8 cellular contexts compared by ENCODE assay signal in the genomic region with DNA sequence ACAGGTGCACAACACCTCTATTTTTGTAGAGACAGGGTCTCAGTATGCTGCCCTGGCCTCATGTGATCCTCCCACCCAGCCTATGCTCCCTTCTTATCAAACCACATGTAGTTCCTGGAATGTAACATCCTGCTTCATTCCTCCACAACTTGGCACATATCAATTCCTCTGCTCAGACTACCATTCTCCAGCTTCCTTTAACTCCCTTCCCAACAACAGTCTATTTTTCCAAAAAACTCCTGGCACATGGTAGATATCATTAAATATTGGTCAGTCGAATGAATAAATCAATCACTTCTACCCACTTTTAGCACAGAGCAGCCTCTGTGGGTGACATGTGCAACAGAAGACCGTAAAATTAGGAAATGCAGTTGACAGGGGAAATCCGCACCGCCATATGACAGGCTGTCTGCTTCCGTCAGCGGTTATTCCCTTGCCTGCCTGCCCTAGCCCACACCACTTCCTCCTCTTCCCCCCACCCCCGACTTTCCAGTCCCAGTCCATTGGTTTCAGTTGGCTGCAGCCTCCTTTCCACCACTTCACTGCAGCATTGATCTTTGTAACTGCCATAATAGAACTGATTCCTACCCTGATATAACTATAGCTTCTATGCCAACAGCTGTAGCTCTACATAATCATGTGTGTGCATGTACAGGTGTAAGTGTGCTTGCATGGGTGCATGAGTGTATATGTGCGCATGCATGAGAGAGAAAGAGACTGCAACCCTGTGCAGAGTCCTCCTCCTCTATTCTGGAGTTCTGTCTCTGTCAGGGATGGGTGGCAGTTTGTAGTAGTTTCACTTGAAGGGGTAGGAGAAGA. TPM values are rescaled to one million over a fixed set of nuclear protein-coding genes. Genes with fewer than 3 reads are reported as not detected.
DNase-seq lines count a peak whose midpoint lies in the region; ATAC-seq, FAIRE-seq and TF ChIP-seq lines count a peak whose summit lies in the region.

No MANE protein-coding gene starts in this region.

- ATAC-seq in GM21825 (IDR thresholded peaks at IDR 0.05; ENCODE audit: unreplicated experiment), result peak; percentile 51
- peak; percentile 67 for ATAC-seq in HepG2

- no peaks in the 10 kb centered on the region for H3K36me3 ChIP-seq in SJCRH30
- H3K36me3 ChIP-seq in HepG2 (replicated peaks in 1 of 2; ENCODE audit: control insufficient read depth in 1 of 2, insufficient read depth in 2 of 2, low read length in 2 of 2), result no peaks in the 10 kb centered on the region

- peak overlapping the region; percentile 47 for H3K9ac ChIP-seq in HepG2 (ENCODE audit: insufficient read depth, low read depth, low read length)

- no peaks in the 10 kb centered on the region for H4K20me1 ChIP-seq in HepG2 (ENCODE audit: insufficient read depth, low read length)

- no peak for TF ChIP-seq POLR2A in HepG2 (IDR thresholded peaks at IDR 0.05; ENCODE audit: insufficient read depth in 1 of 2, low read depth in 2 of 2, low read length in 2 of 2)

- intact Hi-C loops in activated naive CD4-positive, alpha-beta T cell treated with anti-CD3 and anti-CD28 coated beads for 36 hours (cut with micrococcal nuclease), result loop anchor here (1.0 to 5.0 kb wide), 4 partner anchors 22 to 53 kb away; a partner anchor contains a TSS
- intact Hi-C loops in HepG2 (cut with micrococcal nuclease; ENCODE audit: unreplicated experiment), result no loop called here

- no TSS peak for BruUV-seq in HepG2 (replicated peaks; lab: Mats Ljungman, UMichigan)

- peak overlapping the region; percentile 74 for H3K27ac Mint-ChIP-seq in activated naive CD4-positive, alpha-beta T cell treated with anti-CD3 and anti-CD28 coated beads for 36 hours

- in situ Hi-C loops in HepG2 (cut with HindIII; ENCODE audit: extremely low pct_ligation_motif_present, low pct_unique_long_range_greater_than_20kb), result no loop called here

- no peak for TF ChIP-seq RAD21 in HepG2 (CRISPR knock-in tag; IDR thresholded peaks at IDR 0.05)

- CTCF ChIA-PET in activated naive CD4-positive, alpha-beta T cell treated with anti-CD3 and anti-CD28 coated beads for 36 hours (lab: Charles Lee), result interaction anchor here (0.9 to 3.1 kb wide), 5 partner anchors 19 to 31 kb away, joined by 3 to 20 read pairs (median 4); no protein-coding TSS in a partner anchor
- CTCF ChIA-PET in HepG2 (lab: Yijun Ruan, JAX; ENCODE audit: low intra/inter-chr PET ratio, low total read pairs), result no interaction called here

- H3K79me2 ChIP-seq in HepG2 (ENCODE audit: insufficient read depth, low read length), result no peaks in the 10 kb centered on the region

- no peak for FAIRE-seq in HepG2 (lab: Jason Lieb, UNC)

- peak overlapping the region; percentile 81 for H2AFZ ChIP-seq in HepG2 (ENCODE audit: low read length)

- POLR2A ChIA-PET in HepG2 (lab: Yijun Ruan, JAX), result interaction anchor here (1.1 to 29.7 kb wide), 8 partner anchors 9 to 205 kb away, joined by 3 to 690 read pairs (median 28); a partner anchor contains a TSS

- H3K36me3 Mint-ChIP-seq in activated naive CD4-positive, alpha-beta T cell treated with anti-CD3 and anti-CD28 coated beads for 36 hours (ENCODE audit: low read depth), result no peaks in the 10 kb centered on the region

- H3K27me3 ChIP-seq in SJCRH30, result no peaks in the 10 kb centered on the region
- H3K27me3 ChIP-seq in HepG2 (ENCODE audit: control insufficient read depth in 1 of 2, insufficient read depth in 2 of 2, low read length in 2 of 2), result no peaks in the 10 kb centered on the region

- TF ChIP-seq CTCF in HepG2 (CRISPR knock-in tag; IDR thresholded peaks at IDR 0.05), result no peak

- 11% methylated on average over 8 of the region's 8 CpGs for WGBS in HepG2 (ENCODE audit: low lambda C conversion rate)

- H3K4me1 Mint-ChIP-seq in activated naive CD4-positive, alpha-beta T cell treated with anti-CD3 and anti-CD28 coated beads for 36 hours (ENCODE audit: low read depth), result peaks cover 34% of the 10 kb centered on the region

- DNase-seq in SJCRH30 (peak; percentile 58 to 71), HepG2 (ENCODE audit: low spot score) (peak; percentile 31), retina (no peak), HPDE6-E6E7 (ENCODE audit: extremely low spot score) (no peak), HCEC 1CT (no peak)
- peak; percentile 90 for DNase-seq in activated naive CD4-positive, alpha-beta T cell treated with anti-CD3 and anti-CD28 coated beads for 36 hours
- peak; percentile 64 for DNase-seq in stimulated activated CD8-positive, alpha-beta memory T cell treated with anti-CD3 and anti-CD28 coated beads, Interleukin-12 subunit alpha, Interleukin-12 subunit beta, amount 100 ng/mL, for 4 hours (ENCODE audit: low read depth)

- H3K4me3 ChIP-seq in SJCRH30 (peak overlapping the region; percentile 16; the same call in 1 of the 2 replicates), HepG2 (replicated peaks in 1 of 3; ENCODE audit: insufficient read depth in 1 of 3, low read depth in 2 of 3, low read length in 3 of 3) (peak overlapping the region; percentile 40 to 51 (median 42); a peak in 5 of 6 replicates)

- peak overlapping the region; percentile 85 for H3K4me2 ChIP-seq in HepG2 (ENCODE audit: low read depth, low read length)

- H3K4me3 Mint-ChIP-seq in activated naive CD4-positive, alpha-beta T cell treated with anti-CD3 and anti-CD28 coated beads for 36 hours, result peak overlapping the region; percentile 25

- peaks cover 24% of the 10 kb centered on the region for H3K4me1 ChIP-seq in SJCRH30
- H3K4me1 ChIP-seq in HepG2 (ENCODE audit: insufficient read depth, low read length), result peaks cover 49% of the 10 kb centered on the region

- TF ChIP-seq EP300 in HepG2 (IDR thresholded peaks at IDR 0.05; ENCODE audit: low read depth in 2 of 2, low read length in 2 of 2) (no peak), HepG2 (CRISPR knock-in tag; IDR thresholded peaks at IDR 0.05; ENCODE audit: borderline replicate concordance) (no peak)

- H3K9me3 ChIP-seq in SJCRH30 (replicated peaks) (no peaks in the 10 kb centered on the region), HepG2 (ENCODE audit: low read length) (no peaks in the 10 kb centered on the region)

- no peaks in the 10 kb centered on the region for H3K27me3 Mint-ChIP-seq in activated naive CD4-positive, alpha-beta T cell treated with anti-CD3 and anti-CD28 coated beads for 36 hours (ENCODE audit: low read depth)

- H3K9me3 Mint-ChIP-seq in activated naive CD4-positive, alpha-beta T cell treated with anti-CD3 and anti-CD28 coated beads for 36 hours, result no peaks in the 10 kb centered on the region

- H3K27ac ChIP-seq in SJCRH30, result no peak overlapping the region
- H3K27ac ChIP-seq in HepG2 (ENCODE audit: extremely low read length, insufficient read depth, low read length), result peak overlapping the region; percentile 86

RNA-seq across cellular contexts. Expression of a gene that starts 6.8 kb away (rescaled TPM):
- 60.6 and 64.6 TPM in 2 replicates for total RNA-seq in SJCRH30 (2014; rRNA removed; shearing (Covaris generic))
- 100 to 1,000 TPM; 207 to 217 TPM for total RNA-seq in activated naive CD4-positive, alpha-beta T cell treated with anti-CD3 and anti-CD28 coated beads for 36 hours
- 217 and 233 TPM in 2 replicates for total RNA-seq in HepG2 (2016; rRNA removed; fragmentation: Illumina TruSeq; extraction: Trizol)
- total RNA-seq in HepG2 (2016; cell fraction: cytosol; rRNA removed; fragmentation: Illumina TruSeq; extraction: Trizol; ENCODE audit: low read depth), result 83.2 and 92.8 TPM in 2 replicates
- 217 and 238 TPM in 2 replicates for total RNA-seq in HepG2 (2016; cell fraction: insoluble cytoplasmic fraction; rRNA removed; fragmentation: Illumina TruSeq; extraction: Trizol)
- total RNA-seq in HepG2 (2016; cell fraction: membrane; rRNA removed; fragmentation: Illumina TruSeq; extraction: Trizol), result 122 and 152 TPM in 2 replicates
- 126 and 130 TPM in 2 replicates for total RNA-seq in HepG2 (2016; cell fraction: nucleus; rRNA removed; fragmentation: Illumina TruSeq; extraction: Trizol)
- polyA plus RNA-seq in HepG2 (2011; rRNA removed), result 181 and 188 TPM in 2 replicates
- 171 and 206 TPM in 2 replicates for polyA plus RNA-seq in HepG2 (2011; cell fraction: cytosol; rRNA removed)
- 120 and 146 TPM in 2 replicates for polyA plus RNA-seq in HepG2 (2011; cell fraction: nucleus; rRNA removed)
- 115 TPM in 2 replicates for polyA plus RNA-seq in HepG2 (2012)
- polyA plus RNA-seq in HepG2 (2016; cell fraction: cytosol; fragmentation: Illumina TruSeq; extraction: Trizol; ENCODE audit: low read depth), result 68.5 and 93.5 TPM in 2 replicates
- 208 and 214 TPM in 2 replicates for polyA plus RNA-seq in HepG2 (2016; cell fraction: insoluble cytoplasmic fraction; fragmentation: Illumina TruSeq; extraction: Trizol; ENCODE audit: low read depth)
- polyA plus RNA-seq in HepG2 (2016; cell fraction: membrane; fragmentation: Illumina TruSeq; extraction: Trizol; ENCODE audit: low read depth), result 89.6 and 126 TPM in 2 replicates
- polyA plus RNA-seq in HepG2 (2016; cell fraction: nucleus; fragmentation: Illumina TruSeq; extraction: Trizol; ENCODE audit: insufficient read depth, low read depth), result 233 and 234 TPM in 2 replicates
- 185 and 208 TPM in 2 replicates for polyA minus RNA-seq in HepG2 (2011; rRNA and poly(A)+ RNA removed; ENCODE audit: low replicate concordance)
- 70.5 and 79.0 TPM in 2 replicates for polyA minus RNA-seq in HepG2 (2011; cell fraction: cytosol; rRNA and poly(A)+ RNA removed)
- polyA minus RNA-seq in HepG2 (2011; cell fraction: nucleus; rRNA and poly(A)+ RNA removed), result 93.6 and 111 TPM in 2 replicates

RNA-seq across cellular contexts. Expression of a gene that starts 22.1 kb away (rescaled TPM):
- 821 and 837 TPM in 2 replicates for total RNA-seq in SJCRH30 (2014; rRNA removed; shearing (Covaris generic))
- 100 to 1,000 TPM; 596 to 641 TPM for total RNA-seq in activated naive CD4-positive, alpha-beta T cell treated with anti-CD3 and anti-CD28 coated beads for 36 hours
- 1,898 and 2,651 TPM in 2 replicates for total RNA-seq in HepG2 (2016; rRNA removed; fragmentation: Illumina TruSeq; extraction: Trizol)
- total RNA-seq in HepG2 (2016; cell fraction: cytosol; rRNA removed; fragmentation: Illumina TruSeq; extraction: Trizol; ENCODE audit: low read depth), result 648 and 690 TPM in 2 replicates
- total RNA-seq in HepG2 (2016; cell fraction: insoluble cytoplasmic fraction; rRNA removed; fragmentation: Illumina TruSeq; extraction: Trizol), result 1,942 and 2,764 TPM in 2 replicates
- total RNA-seq in HepG2 (2016; cell fraction: membrane; rRNA removed; fragmentation: Illumina TruSeq; extraction: Trizol), result 688 and 689 TPM in 2 replicates
- 599 and 644 TPM in 2 replicates for total RNA-seq in HepG2 (2016; cell fraction: nucleus; rRNA removed; fragmentation: Illumina TruSeq; extraction: Trizol)
- 550 and 761 TPM in 2 replicates for polyA plus RNA-seq in HepG2 (2011; rRNA removed)
- 477 and 587 TPM in 2 replicates for polyA plus RNA-seq in HepG2 (2011; cell fraction: cytosol; rRNA removed)
- 93.4 and 123 TPM in 2 replicates for polyA plus RNA-seq in HepG2 (2011; cell fraction: nucleus; rRNA removed)
- 725 and 786 TPM in 2 replicates for polyA plus RNA-seq in HepG2 (2012)
- polyA plus RNA-seq in HepG2 (2016; cell fraction: cytosol; fragmentation: Illumina TruSeq; extraction: Trizol; ENCODE audit: low read depth), result 598 and 600 TPM in 2 replicates
- 2,458 and 2,666 TPM in 2 replicates for polyA plus RNA-seq in HepG2 (2016; cell fraction: insoluble cytoplasmic fraction; fragmentation: Illumina TruSeq; extraction: Trizol; ENCODE audit: low read depth)
- polyA plus RNA-seq in HepG2 (2016; cell fraction: membrane; fragmentation: Illumina TruSeq; extraction: Trizol; ENCODE audit: low read depth), result 496 and 500 TPM in 2 replicates
- polyA plus RNA-seq in HepG2 (2016; cell fraction: nucleus; fragmentation: Illumina TruSeq; extraction: Trizol; ENCODE audit: insufficient read depth, low read depth), result 910 and 953 TPM in 2 replicates
- 219 and 566 TPM in 2 replicates for polyA minus RNA-seq in HepG2 (2011; rRNA and poly(A)+ RNA removed; ENCODE audit: low replicate concordance)
- polyA minus RNA-seq in HepG2 (2011; cell fraction: cytosol; rRNA and poly(A)+ RNA removed), result 202 and 238 TPM in 2 replicates
- 82.1 and 96.2 TPM in 2 replicates for polyA minus RNA-seq in HepG2 (2011; cell fraction: nucleus; rRNA and poly(A)+ RNA removed)

RNA-seq across cellular contexts. Expression of a gene that starts 40.0 kb away (rescaled TPM):
- 365 and 437 TPM in 2 replicates for total RNA-seq in SJCRH30 (2014; rRNA removed; shearing (Covaris generic))
- total RNA-seq in activated naive CD4-positive, alpha-beta T cell treated with anti-CD3 and anti-CD28 coated beads for 36 hours, result 100 to 1,000 TPM; 222 to 229 TPM
- 256 and 359 TPM in 2 replicates for total RNA-seq in HepG2 (2016; rRNA removed; fragmentation: Illumina TruSeq; extraction: Trizol)
- 56.5 and 57.9 TPM in 2 replicates for total RNA-seq in HepG2 (2016; cell fraction: cytosol; rRNA removed; fragmentation: Illumina TruSeq; extraction: Trizol; ENCODE audit: low read depth)
- 274 and 345 TPM in 2 replicates for total RNA-seq in HepG2 (2016; cell fraction: insoluble cytoplasmic fraction; rRNA removed; fragmentation: Illumina TruSeq; extraction: Trizol)
- 59.8 and 65.7 TPM in 2 replicates for total RNA-seq in HepG2 (2016; cell fraction: membrane; rRNA removed; fragmentation: Illumina TruSeq; extraction: Trizol)
- 169 and 186 TPM in 2 replicates for total RNA-seq in HepG2 (2016; cell fraction: nucleus; rRNA removed; fragmentation: Illumina TruSeq; extraction: Trizol)
- polyA plus RNA-seq in HepG2 (2011; rRNA removed), result 105 and 132 TPM in 2 replicates
- 78.7 and 83.2 TPM in 2 replicates for polyA plus RNA-seq in HepG2 (2011; cell fraction: cytosol; rRNA removed)
- polyA plus RNA-seq in HepG2 (2011; cell fraction: nucleus; rRNA removed), result 94.3 and 131 TPM in 2 replicates
- 102 and 153 TPM in 2 replicates for polyA plus RNA-seq in HepG2 (2012)
- polyA plus RNA-seq in HepG2 (2016; cell fraction: cytosol; fragmentation: Illumina TruSeq; extraction: Trizol; ENCODE audit: low read depth), result 22.1 and 22.6 TPM in 2 replicates
- polyA plus RNA-seq in HepG2 (2016; cell fraction: insoluble cytoplasmic fraction; fragmentation: Illumina TruSeq; extraction: Trizol; ENCODE audit: low read depth), result 462 and 490 TPM in 2 replicates
- 35.8 and 36.2 TPM in 2 replicates for polyA plus RNA-seq in HepG2 (2016; cell fraction: membrane; fragmentation: Illumina TruSeq; extraction: Trizol; ENCODE audit: low read depth)
- 327 and 350 TPM in 2 replicates for polyA plus RNA-seq in HepG2 (2016; cell fraction: nucleus; fragmentation: Illumina TruSeq; extraction: Trizol; ENCODE audit: insufficient read depth, low read depth)
- 96.7 and 116 TPM in 2 replicates for polyA minus RNA-seq in HepG2 (2011; rRNA and poly(A)+ RNA removed; ENCODE audit: low replicate concordance)
- polyA minus RNA-seq in HepG2 (2011; cell fraction: cytosol; rRNA and poly(A)+ RNA removed), result 68.0 and 69.6 TPM in 2 replicates
- 86.8 and 102 TPM in 2 replicates for polyA minus RNA-seq in HepG2 (2011; cell fraction: nucleus; rRNA and poly(A)+ RNA removed)

RNA-seq across cellular contexts. Expression of a gene that starts 43.7 kb away (rescaled TPM):
- 9.9 and 10.9 TPM in 2 replicates for total RNA-seq in SJCRH30 (2014; rRNA removed; shearing (Covaris generic))
- total RNA-seq in activated naive CD4-positive, alpha-beta T cell treated with anti-CD3 and anti-CD28 coated beads for 36 hours, result 1 to 10 TPM; 5.9 TPM
- 10.3 and 13.4 TPM in 2 replicates for total RNA-seq in HepG2 (2016; rRNA removed; fragmentation: Illumina TruSeq; extraction: Trizol)
- 1.7 and 1.8 TPM in 2 replicates for total RNA-seq in HepG2 (2016; cell fraction: cytosol; rRNA removed; fragmentation: Illumina TruSeq; extraction: Trizol; ENCODE audit: low read depth)
- total RNA-seq in HepG2 (2016; cell fraction: insoluble cytoplasmic fraction; rRNA removed; fragmentation: Illumina TruSeq; extraction: Trizol), result 9.5 and 12.8 TPM in 2 replicates
- total RNA-seq in HepG2 (2016; cell fraction: membrane; rRNA removed; fragmentation: Illumina TruSeq; extraction: Trizol), result 6.3 and 6.7 TPM in 2 replicates
- total RNA-seq in HepG2 (2016; cell fraction: nucleus; rRNA removed; fragmentation: Illumina TruSeq; extraction: Trizol), result 4.7 and 6.2 TPM in 2 replicates
- 11.6 and 12.9 TPM in 2 replicates for polyA plus RNA-seq in HepG2 (2011; rRNA removed)
- 10.0 and 13.8 TPM in 2 replicates for polyA plus RNA-seq in HepG2 (2011; cell fraction: cytosol; rRNA removed)
- 6.5 and 7.9 TPM in 2 replicates for polyA plus RNA-seq in HepG2 (2011; cell fraction: nucleus; rRNA removed)
- polyA plus RNA-seq in HepG2 (2012), result 5.7 and 8.2 TPM in 2 replicates
- polyA plus RNA-seq in HepG2 (2016; cell fraction: cytosol; fragmentation: Illumina TruSeq; extraction: Trizol; ENCODE audit: low read depth), result 2.7 and 4.1 TPM in 2 replicates
- polyA plus RNA-seq in HepG2 (2016; cell fraction: insoluble cytoplasmic fraction; fragmentation: Illumina TruSeq; extraction: Trizol; ENCODE audit: low read depth), result 16.0 and 18.0 TPM in 2 replicates
- polyA plus RNA-seq in HepG2 (2016; cell fraction: membrane; fragmentation: Illumina TruSeq; extraction: Trizol; ENCODE audit: low read depth), result 9.0 and 9.8 TPM in 2 replicates
- polyA plus RNA-seq in HepG2 (2016; cell fraction: nucleus; fragmentation: Illumina TruSeq; extraction: Trizol; ENCODE audit: insufficient read depth, low read depth), result 7.7 and 8.8 TPM in 2 replicates
- polyA minus RNA-seq in HepG2 (2011; rRNA and poly(A)+ RNA removed; ENCODE audit: low replicate concordance), result 44.1 and 56.1 TPM in 2 replicates
- 11.0 and 11.6 TPM in 2 replicates for polyA minus RNA-seq in HepG2 (2011; cell fraction: cytosol; rRNA and poly(A)+ RNA removed)
- 7.9 and 9.4 TPM in 2 replicates for polyA minus RNA-seq in HepG2 (2011; cell fraction: nucleus; rRNA and poly(A)+ RNA removed)

RNA-seq across cellular contexts. Expression of a gene that starts 43.9 kb away (rescaled TPM):
- 1.8 and 2.3 TPM in 2 replicates for total RNA-seq in SJCRH30 (2014; rRNA removed; shearing (Covaris generic))
- 1 to 10 TPM; 4.2 to 5.1 TPM for total RNA-seq in activated naive CD4-positive, alpha-beta T cell treated with anti-CD3 and anti-CD28 coated beads for 36 hours
- 4.4 and 5.2 TPM in 2 replicates for total RNA-seq in HepG2 (2016; rRNA removed; fragmentation: Illumina TruSeq; extraction: Trizol)
- 1.7 and 2.0 TPM in 2 replicates for total RNA-seq in HepG2 (2016; cell fraction: cytosol; rRNA removed; fragmentation: Illumina TruSeq; extraction: Trizol; ENCODE audit: low read depth)
- 3.6 and 5.0 TPM in 2 replicates for total RNA-seq in HepG2 (2016; cell fraction: insoluble cytoplasmic fraction; rRNA removed; fragmentation: Illumina TruSeq; extraction: Trizol)
- 4.4 and 4.6 TPM in 2 replicates for total RNA-seq in HepG2 (2016; cell fraction: membrane; rRNA removed; fragmentation: Illumina TruSeq; extraction: Trizol)
- total RNA-seq in HepG2 (2016; cell fraction: nucleus; rRNA removed; fragmentation: Illumina TruSeq; extraction: Trizol), result 3.7 and 7.2 TPM in 2 replicates
- polyA plus RNA-seq in HepG2 (2011; rRNA removed), result 8.3 and 8.4 TPM in 2 replicates
- 7.4 and 7.9 TPM in 2 replicates for polyA plus RNA-seq in HepG2 (2011; cell fraction: cytosol; rRNA removed)
- polyA plus RNA-seq in HepG2 (2011; cell fraction: nucleus; rRNA removed), result 9.2 and 10.0 TPM in 2 replicates
- 3.7 and 3.9 TPM in 2 replicates for polyA plus RNA-seq in HepG2 (2012)
- 1.1 and 2.1 TPM in 2 replicates for polyA plus RNA-seq in HepG2 (2016; cell fraction: cytosol; fragmentation: Illumina TruSeq; extraction: Trizol; ENCODE audit: low read depth)
- 4.7 and 5.7 TPM in 2 replicates for polyA plus RNA-seq in HepG2 (2016; cell fraction: insoluble cytoplasmic fraction; fragmentation: Illumina TruSeq; extraction: Trizol; ENCODE audit: low read depth)
- 3.4 and 4.3 TPM in 2 replicates for polyA plus RNA-seq in HepG2 (2016; cell fraction: membrane; fragmentation: Illumina TruSeq; extraction: Trizol; ENCODE audit: low read depth)
- polyA plus RNA-seq in HepG2 (2016; cell fraction: nucleus; fragmentation: Illumina TruSeq; extraction: Trizol; ENCODE audit: insufficient read depth, low read depth), result 12.7 and 14.5 TPM in 2 replicates
- polyA minus RNA-seq in HepG2 (2011; rRNA and poly(A)+ RNA removed; ENCODE audit: low replicate concordance), result 8.9 and 15.8 TPM in 2 replicates
- 2.3 and 3.3 TPM in 2 replicates for polyA minus RNA-seq in HepG2 (2011; cell fraction: cytosol; rRNA and poly(A)+ RNA removed)
- polyA minus RNA-seq in HepG2 (2011; cell fraction: nucleus; rRNA and poly(A)+ RNA removed), result 5.3 and 5.6 TPM in 2 replicates

Comparison
In these comparisons a context has a peak if more than half of its experiments do, and no peak if none do; other contexts are left out.
1. DNase-seq: peak in SJCRH30 (2 of 2), activated naive CD4-positive, alpha-beta T cell treated with anti-CD3 and anti-CD28 coated beads for 36 hours (single experiment), HepG2 (single experiment) and stimulated activated CD8-positive, alpha-beta memory T cell treated with anti-CD3 and anti-CD28 coated beads, Interleukin-12 subunit alpha, Interleukin-12 subunit beta, amount 100 ng/mL, for 4 hours (single experiment); none in retina (single experiment), HPDE6-E6E7 (single experiment) and HCEC 1CT (single experiment).